Comparison of ENCODE assay signal across 13 cellular contexts in genomic region chr9:135126480-135127187, GRCh38. TPM values are rescaled to one million over a fixed set of nuclear protein-coding genes. Genes with fewer than 3 reads are reported as not detected.
DNase-seq lines count a peak whose midpoint lies in the region; TF ChIP-seq lines count a peak whose summit lies in the region.
"Had no signal": no experiment of that assay in that cellular context is flagged by ENCODE, and none has a peak within 500 bp of the region (broad histone marks: within the 10 kb centered on the region; RNA-seq: fewer than 3 reads in every experiment).

No MANE protein-coding gene starts in this region.

- H3K4me3 Mint-ChIP-seq in brain (no peak overlapping the region), Calu3 (ENCODE audit: low read depth, unreplicated experiment) (no peak overlapping the region)
- no peak overlapping the region for H3K4me3 Mint-ChIP-seq in activated T-helper 2 cell treated with anti-CD3 and anti-CD28 coated beads, Interferon-gamma antibody, Interleukin-2, Interleukin-4, amounts not matched to agents 10 μg/mL and 5 μg/mL and 100 μg/mL, durations not matched to agents 14 hours and 24 hours and 36 hours (ENCODE audit: low read depth)
- H3K4me3 Mint-ChIP-seq: activated CD8-positive, alpha-beta T cell treated with anti-CD3 and anti-CD28 coated beads, Interleukin-2, amount 10 ng/mL, durations not matched to agents 7 days and 5 days; neural progenitor cell had no signal

- peak overlapping the region; percentile 24 for H3K4ac ChIP-seq in neuronal stem cell (ENCODE audit: low read length)

- H3K4me3 ChIP-seq in AG10803 (ENCODE audit: low read length) (no peak overlapping the region), neuronal stem cell (ENCODE audit: low read length in 2 of 2) (no peak overlapping the region)
- H3K4me3 ChIP-seq: neural progenitor cell had no signal

- H2AK5ac ChIP-seq in neuronal stem cell (ENCODE audit: low read depth, low read length): peak overlapping the region; percentile 1

- peak overlapping the region; percentile 54 for H2BK15ac ChIP-seq in neuronal stem cell (ENCODE audit: low read length)

- H3K14ac ChIP-seq in neuronal stem cell (ENCODE audit: low read length): peak overlapping the region; percentile 78

- TF ChIP-seq CTCF in AG10803 (conservative IDR thresholded peaks at IDR 0.05; ENCODE audit: low read length) (no peak), brain (conservative IDR thresholded peaks at IDR 0.05) (no peak), Calu3 (IDR thresholded peaks at IDR 0.05; ENCODE audit: unreplicated experiment) (no peak)

- intact Hi-C loops in activated T-helper 2 cell treated with anti-CD3 and anti-CD28 coated beads, Interferon-gamma antibody, Interleukin-2, Interleukin-4, amounts not matched to agents 10 μg/mL and 5 μg/mL and 100 μg/mL, durations not matched to agents 14 hours and 24 hours and 36 hours (cut with micrococcal nuclease): no loop called here
- intact Hi-C loops in Calu3 (cut with micrococcal nuclease; ENCODE audit: unreplicated experiment): no loop called here

- no peak overlapping the region for H2BK120ac ChIP-seq in neuronal stem cell (ENCODE audit: low read depth, low read length)

- H3K4me1 ChIP-seq in neuronal stem cell (ENCODE audit: control insufficient read depth in 2 of 2, insufficient read depth in 1 of 2, low read depth in 1 of 2, low read length in 2 of 2): peaks cover 0 to 14% of the 10 kb centered on the region in 2 donors

- H3K4me2 ChIP-seq in neuronal stem cell (ENCODE audit: insufficient read depth, low read length, poor library complexity, severe bottlenecking): no peak overlapping the region
- H3K4me2 ChIP-seq: neural progenitor cell had no signal

- H3K23ac ChIP-seq in neuronal stem cell (ENCODE audit: low read depth, low read length, poor library complexity): peak overlapping the region; percentile 26

- CTCF ChIA-PET in Calu3 (lab: Charles Lee): no interaction called here

- BruUV-seq in Calu3 (replicated peaks; lab: Mats Ljungman, UMichigan): no TSS peak

- no peaks in the 10 kb centered on the region for H3K36me3 ChIP-seq in neuronal stem cell (replicated peaks in 1 of 2; ENCODE audit: control insufficient read depth in 2 of 2, insufficient read depth in 2 of 2, low read length in 2 of 2)
- H3K36me3 ChIP-seq: neural progenitor cell had no signal

- peak overlapping the region; percentile 47 for H3K9ac ChIP-seq in neuronal stem cell (ENCODE audit: low read depth, low read length, poor library complexity)
- H3K9ac ChIP-seq: neural progenitor cell had no signal

- H2AFZ ChIP-seq in neuronal stem cell (ENCODE audit: low read length): no peak overlapping the region
- H2AFZ ChIP-seq: neural progenitor cell had no signal

- H3K36me3 Mint-ChIP-seq in brain: no peaks in the 10 kb centered on the region
- no peaks in the 10 kb centered on the region for H3K36me3 Mint-ChIP-seq in activated T-helper 2 cell treated with anti-CD3 and anti-CD28 coated beads, Interferon-gamma antibody, Interleukin-2, Interleukin-4, amounts not matched to agents 10 μg/mL and 5 μg/mL and 100 μg/mL, durations not matched to agents 14 hours and 24 hours and 36 hours (ENCODE audit: low read depth)
- no peaks in the 10 kb centered on the region for H3K36me3 Mint-ChIP-seq in Calu3 (ENCODE audit: insufficient read depth, unreplicated experiment)
- H3K36me3 Mint-ChIP-seq: neural progenitor cell had no signal

- H3K27me3 Mint-ChIP-seq in brain (peaks cover 3% of the 10 kb centered on the region), Calu3 (ENCODE audit: unreplicated experiment) (no peaks in the 10 kb centered on the region)
- no peaks in the 10 kb centered on the region for H3K27me3 Mint-ChIP-seq in activated T-helper 2 cell treated with anti-CD3 and anti-CD28 coated beads, Interferon-gamma antibody, Interleukin-2, Interleukin-4, amounts not matched to agents 10 μg/mL and 5 μg/mL and 100 μg/mL, durations not matched to agents 14 hours and 24 hours and 36 hours (ENCODE audit: low read depth)

- H3K27ac ChIP-seq in neuronal stem cell (replicated peaks; ENCODE audit: low read length): no peak overlapping the region
- H3K27ac ChIP-seq: C4-2B, neural progenitor cell had no signal

- peak overlapping the region in 3 of 5 experiments; percentile 15 to 47 (median 21) for H3K27ac Mint-ChIP-seq in brain
- H3K27ac Mint-ChIP-seq in activated T-helper 2 cell treated with anti-CD3 and anti-CD28 coated beads, Interferon-gamma antibody, Interleukin-2, Interleukin-4, amounts not matched to agents 10 μg/mL and 5 μg/mL and 100 μg/mL, durations not matched to agents 14 hours and 24 hours and 36 hours: no peak overlapping the region
- H3K27ac Mint-ChIP-seq in Calu3 (ENCODE audit: unreplicated experiment): no peak overlapping the region
- H3K27ac Mint-ChIP-seq: activated CD8-positive, alpha-beta T cell treated with anti-CD3 and anti-CD28 coated beads, Interleukin-2, amount 10 ng/mL, durations not matched to agents 7 days and 5 days; activated naive CD4-positive, alpha-beta T cell treated with anti-CD3 and anti-CD28 coated beads, Interleukin-2, amount 50 U/mL, for 72 hours; neural progenitor cell had no signal

- peaks cover 62% of the 10 kb centered on the region for H3K4me1 Mint-ChIP-seq in brain
- no peaks in the 10 kb centered on the region for H3K4me1 Mint-ChIP-seq in activated T-helper 2 cell treated with anti-CD3 and anti-CD28 coated beads, Interferon-gamma antibody, Interleukin-2, Interleukin-4, amounts not matched to agents 10 μg/mL and 5 μg/mL and 100 μg/mL, durations not matched to agents 14 hours and 24 hours and 36 hours (ENCODE audit: low read depth)
- H3K4me1 Mint-ChIP-seq in Calu3 (ENCODE audit: low read depth, unreplicated experiment): no peaks in the 10 kb centered on the region

- no peak overlapping the region for H2BK5ac ChIP-seq in neuronal stem cell (ENCODE audit: low read length)

- peaks cover 0 to 18% (median 0%) of the 10 kb centered on the region in 3 experiments for H3K27me3 ChIP-seq in neuronal stem cell (ENCODE audit: control insufficient read depth in 3 of 3, insufficient read depth in 3 of 3, low read depth in 1 of 3, low read length in 3 of 3)
- H3K27me3 ChIP-seq: neural progenitor cell had no signal

- no peaks in the 10 kb centered on the region for H3K79me1 ChIP-seq in neuronal stem cell (ENCODE audit: low read depth, low read length)

- peak; percentile 47 for DNase-seq in AG10803 (ENCODE audit: low read depth)
- DNase-seq in HT1080 (ENCODE audit: low read depth): peak; percentile 88
- DNase-seq in neuronal stem cell (ENCODE audit: low spot score): no peak
- no peak for DNase-seq in OCI-M2 (lab: John Stamatoyannopoulos, UW; ENCODE audit: unreplicated experiment)
- DNase-seq in activated T-helper 2 cell treated with anti-CD3 and anti-CD28 coated beads, Interferon-gamma antibody, Interleukin-2, Interleukin-4, amounts not matched to agents 10 μg/mL and 5 μg/mL and 100 μg/mL, durations not matched to agents 14 hours and 24 hours and 36 hours (ENCODE audit: low spot score): no peak
- no peak for DNase-seq in Calu3
- no peak for DNase-seq in hepatic stellate cell (ENCODE audit: low spot score)
- DNase-seq: activated CD8-positive, alpha-beta T cell treated with anti-CD3 and anti-CD28 coated beads, Interleukin-2, amount 10 ng/mL, durations not matched to agents 7 days and 5 days; NCI-H1930 had no signal

- H2BK12ac ChIP-seq in neuronal stem cell (ENCODE audit: low read length): peak overlapping the region; percentile 60

- H3K9me3 Mint-ChIP-seq in brain (peaks cover 0 to 7% (median 3%) of the 10 kb centered on the region in 5 experiments), Calu3 (ENCODE audit: low read depth, unreplicated experiment) (no peaks in the 10 kb centered on the region)
- H3K9me3 Mint-ChIP-seq in activated T-helper 2 cell treated with anti-CD3 and anti-CD28 coated beads, Interferon-gamma antibody, Interleukin-2, Interleukin-4, amounts not matched to agents 10 μg/mL and 5 μg/mL and 100 μg/mL, durations not matched to agents 14 hours and 24 hours and 36 hours: no peaks in the 10 kb centered on the region

- no CpG with 5 or more reads among the region's 32 CpGs for WGBS in neuronal stem cell (ENCODE audit: extremely low coverage in 2 of 2, insufficient read length in 2 of 2, insufficient replicate concordance in 1 of 2), 2 donors

- peak overlapping the region; percentile 87 for H3K18ac ChIP-seq in neuronal stem cell (ENCODE audit: low read length)

- H3K9me3 ChIP-seq in neuronal stem cell (replicated peaks in 1 of 2; ENCODE audit: control insufficient read depth in 2 of 2, insufficient read depth in 1 of 2, low read depth in 1 of 2, low read length in 2 of 2): peaks cover 0 to 4% of the 10 kb centered on the region in 2 donors

- no peak overlapping the region for H4K91ac ChIP-seq in neuronal stem cell (ENCODE audit: low read depth, low read length, poor library complexity)

- H4K8ac ChIP-seq in neuronal stem cell (ENCODE audit: low read depth, low read length): no peak overlapping the region

RNA-seq across cellular contexts. Expression of gene OLFM1, which starts 39.2 kb away (rescaled TPM):
- 0.06 TPM in 1 of 2 replicates, not detected in the other for total RNA-seq in HT1080 (2014; rRNA removed; shearing (Covaris generic))
- polyA plus RNA-seq in HT1080 (2015; cell fraction: cytosol; rRNA removed): 0.28 and 0.33 TPM in 2 replicates
- polyA plus RNA-seq in HT1080 (2015; cell fraction: nucleus; rRNA removed): not detected in 2 replicates
- 202 TPM for polyA plus RNA-seq in brain (ENCODE audit: insufficient read depth, low read depth, low replicate concordance)
- polyA plus RNA-seq in neuronal stem cell (2013, experiment 1 of 2): 5.8 TPM
- 5.8 TPM for polyA plus RNA-seq in neuronal stem cell (2013, experiment 2 of 2)
- total RNA-seq in activated T-helper 2 cell treated with anti-CD3 and anti-CD28 coated beads, Interferon-gamma antibody, Interleukin-2, Interleukin-4, amounts not matched to agents 10 μg/mL and 5 μg/mL and 100 μg/mL, durations not matched to agents 14 hours and 24 hours and 36 hours: 0.28 and 0.37 TPM in 2 replicates
- total RNA-seq in Calu3 (2022): 5.5 and 7.9 TPM in 2 replicates
- total RNA-seq: activated CD8-positive, alpha-beta T cell treated with anti-CD3 and anti-CD28 coated beads, Interleukin-2, amount 10 ng/mL, durations not matched to agents 7 days and 5 days; activated naive CD4-positive, alpha-beta T cell treated with anti-CD3 and anti-CD28 coated beads, Interleukin-2, amount 50 U/mL, for 72 hours had no signal

Comparison
In these comparisons a context has a peak if more than half of its experiments do, and no peak if none do; other contexts are left out.
1. DNase-seq: peak in AG10803 (single experiment) and HT1080 (single experiment); none in neuronal stem cell (single experiment), OCI-M2 (single experiment), activated T-helper 2 cell treated with anti-CD3 and anti-CD28 coated beads, Interferon-gamma antibody, Interleukin-2, Interleukin-4, amounts not matched to agents 10 μg/mL and 5 μg/mL and 100 μg/mL, durations not matched to agents 14 hours and 24 hours and 36 hours (single experiment), Calu3 (single experiment) and hepatic stellate cell (single experiment).
2. H3K27ac Mint-ChIP-seq: peak in brain (3 of 5); none in activated T-helper 2 cell treated with anti-CD3 and anti-CD28 coated beads, Interferon-gamma antibody, Interleukin-2, Interleukin-4, amounts not matched to agents 10 μg/mL and 5 μg/mL and 100 μg/mL, durations not matched to agents 14 hours and 24 hours and 36 hours (single experiment) and Calu3 (single experiment).